ENCODE assay signal across 8 cellular contexts in genomic region chr2:172233947-172234715, GRCh38.
DNase-seq lines count a peak whose midpoint lies in the region; ATAC-seq, FAIRE-seq and TF ChIP-seq lines count a peak whose summit lies in the region.

No MANE protein-coding gene starts in this region.

- H3K9me3 ChIP-seq in heart left ventricle (no peaks in the 10 kb centered on the region), K562 (replicated peaks; ENCODE audit: control insufficient read depth, insufficient read depth, low read depth, low read length) (no peaks in the 10 kb centered on the region)

- no peak overlapping the region for H3K9ac ChIP-seq in K562 (ENCODE audit: insufficient read depth in 1 of 2, low read depth in 2 of 2, low read length in 2 of 2)

- 42 to 51% (median 47%) methylated on average over 9 of the region's 9 CpGs for WGBS in heart left ventricle, 4 donors
- WGBS in K562 (ENCODE audit: insufficient coverage, low coverage, missing lambda C conversion rate), result 2% methylated on average over 9 of the region's 9 CpGs

- TF ChIP-seq POLR2A in heart left ventricle (IDR thresholded peaks at IDR 0.05) (no peak), K562 (conservative IDR thresholded peaks at IDR 0.05) (no peak)

- no peak overlapping the region for H3K4me2 ChIP-seq in K562 (ENCODE audit: insufficient read depth, low read length)

- H2AFZ ChIP-seq in K562 (ENCODE audit: low read depth, low read length), result no peak overlapping the region

- in situ Hi-C loops in K562 (cut with MboI), result no loop called here

- H4K20me1 ChIP-seq in K562 (replicated peaks; ENCODE audit: control insufficient read depth, insufficient read depth, low read length), result no peaks in the 10 kb centered on the region

- no peak for FAIRE-seq in K562 (lab: Jason Lieb, UNC)

- H3K9me3 Mint-ChIP-seq in type B pancreatic cell, result peaks cover 4% of the 10 kb centered on the region

- H3K36me3 ChIP-seq in heart left ventricle (no peaks in the 10 kb centered on the region), K562 (ENCODE audit: control insufficient read depth, insufficient read depth, low read length) (no peaks in the 10 kb centered on the region)

- peaks cover 0 to 28% (median 13%) of the 10 kb centered on the region in 12 donors for H3K4me1 ChIP-seq in heart left ventricle
- peaks cover 0 to 8% of the 10 kb centered on the region in 2 experiments; a peak in 3 of 5 replicates for H3K4me1 ChIP-seq in K562 (replicated peaks in 1 of 2; ENCODE audit: control insufficient read depth in 2 of 2, insufficient read depth in 2 of 2, low read length in 2 of 2)

- H3K27me3 Mint-ChIP-seq in type B pancreatic cell, result peaks cover 55% of the 10 kb centered on the region

- H3K27me3 ChIP-seq in heart left ventricle (peaks cover 0 to 42% (median 24%) of the 10 kb centered on the region in 9 donors), K562 (ENCODE audit: control insufficient read depth in 2 of 2, insufficient read depth in 2 of 2, low read length in 2 of 2) (peaks cover 43 to 62% of the 10 kb centered on the region in 2 experiments)

- peak overlapping the region; percentile 89 for H3K4me3 Mint-ChIP-seq in type B pancreatic cell

- H3K36me3 Mint-ChIP-seq in type B pancreatic cell, result no peaks in the 10 kb centered on the region

- ATAC-seq in heart left ventricle (no peak), left cardiac atrium (no peak), K562 (no peak), GM19324 (IDR thresholded peaks at IDR 0.05; ENCODE audit: low FRiP score, unreplicated experiment) (no peak), HG02970 (IDR thresholded peaks at IDR 0.05; ENCODE audit: low FRiP score, unreplicated experiment) (no peak)

- TF ChIP-seq RAD21 in K562 (CRISPR knock-in tag; conservative IDR thresholded peaks at IDR 0.05 in 1 of 2, IDR thresholded peaks at IDR 0.05 in 1 of 2), result no peak

- CTCF ChIA-PET in K562 (lab: Yijun Ruan, JAX; ENCODE audit: low intra/inter-chr PET ratio), result interaction anchor here (0.6 kb wide), 1 partner anchor 1782 kb away, joined by 4 read pairs; no protein-coding TSS in a partner anchor

- intact Hi-C loops in heart left ventricle (cut with DNase I), result no loop called here
- intact Hi-C loops in left cardiac atrium (cut with DNase I), result no loop called here
- intact Hi-C loops in K562 (cut with micrococcal nuclease), result no loop called here

- H3K4me1 Mint-ChIP-seq in type B pancreatic cell (ENCODE audit: unreplicated experiment), result peaks cover 40% of the 10 kb centered on the region

- DNase-seq in heart left ventricle (no peak), left cardiac atrium (no peak), K562 (ENCODE audit: extremely low read depth in 1 of 4, low spot score in 3 of 4) (no peak), midbrain (lab: John Stamatoyannopoulos, UW) (peak; percentile 49), type B pancreatic cell (ENCODE audit: extremely low spot score, unreplicated experiment) (no peak), dermis blood vessel endothelial cell (no peak)

- no TSS peak for BruUV-seq in K562 (replicated peaks; lab: Mats Ljungman, UMichigan)

- no peak for TF ChIP-seq EP300 in K562 (IDR thresholded peaks at IDR 0.05; ENCODE audit: low read length)

- H3K27ac ChIP-seq in heart left ventricle (peak overlapping the region in 7 of 12 donors; percentile 1 to 38 (median 15)), K562 (ENCODE audit: extremely low read depth, low read depth, low read length) (no peak overlapping the region)

- no peaks in the 10 kb centered on the region for H3K9me1 ChIP-seq in K562 (ENCODE audit: control insufficient read depth, insufficient read depth, low read length)

- no peaks in the 10 kb centered on the region for H3K79me2 ChIP-seq in K562 (ENCODE audit: control insufficient read depth, insufficient read depth, low read length)

- POLR2A ChIA-PET in K562 (lab: Yijun Ruan, JAX), result interaction anchor here (1.0 kb wide), 1 partner anchor 9 kb away, joined by 3 read pairs; no protein-coding TSS in a partner anchor

- peak overlapping the region; percentile 14 for H3K27ac Mint-ChIP-seq in type B pancreatic cell

- TF ChIP-seq CTCF in heart left ventricle (IDR thresholded peaks at IDR 0.05) (no peak), K562 (IDR thresholded peaks at IDR 0.05 in 2 of 3, conservative IDR thresholded peaks at IDR 0.05 in 1 of 3; ENCODE audit: insufficient read depth in 2 of 3, low read depth in 1 of 3, low read length in 3 of 3) (no peak), type B pancreatic cell (conservative IDR thresholded peaks at IDR 0.05) (no peak)

- H3K4me3 ChIP-seq in heart left ventricle (peak overlapping the region in 10 of 12 donors; percentile 17 to 58 (median 52)), K562 (no peak overlapping the region)

TF ChIP-seq in K562, 482 proteins besides CTCF, POLR2A, EP300 and RAD21:
- TF ChIP-seq CBX2 (IDR thresholded peaks at IDR 0.05; ENCODE audit: insufficient read depth, low read length, poor library complexity, severe bottlenecking) (peak; percentile 21), CREB3L1 (IDR thresholded peaks at IDR 0.05; ENCODE audit: borderline replicate concordance, low read depth) (no peak), KDM4B (IDR thresholded peaks at IDR 0.05; ENCODE audit: borderline replicate concordance in 2 of 2, low read depth in 1 of 2) (no peak)
